Comparison of ENCODE assay signal across 21 cellular contexts in genomic region chr6:158328446-158328845, GRCh38. TPM values are rescaled to one million over a fixed set of nuclear protein-coding genes. Genes with fewer than 3 reads are reported as not detected.
A peak's percentile ranks its signal among the peaks of the same experiment; 100 is the strongest.
DNase-seq lines count a peak whose midpoint lies in the region; ATAC-seq and TF ChIP-seq lines count a peak whose summit lies in the region.
"Had no signal": no experiment of that assay in that cellular context is flagged by ENCODE, and none has a peak within 500 bp of the region (broad histone marks: within the 10 kb centered on the region; RNA-seq: fewer than 3 reads in every experiment).

No MANE protein-coding gene starts in this region.

- no peaks in the 10 kb centered on the region for H3K36me3 ChIP-seq in KMS-11 (ENCODE audit: insufficient read depth)
- H3K36me3 ChIP-seq: breast epithelium, vagina had no signal

- no peaks in the 10 kb centered on the region for H4K20me1 ChIP-seq in KMS-11 (ENCODE audit: insufficient read depth)

- peak overlapping the region; percentile 30; the same call in 1 of the 2 replicates for H3K4me2 ChIP-seq in KMS-11
- H3K4me2 ChIP-seq: smooth muscle cell had no signal

- no peak overlapping the region for H3K27ac ChIP-seq in KMS-11
- H3K27ac ChIP-seq: BLaER1 treated with 17β-estradiol and CSF1 and Interleukin-3, amounts not matched to agents 10 nM and 100 nM; breast epithelium; parathyroid adenoma; vagina had no signal

- ATAC-seq in HG03469 (IDR thresholded peaks at IDR 0.05; ENCODE audit: unreplicated experiment) (no peak), GM18858 (IDR thresholded peaks at IDR 0.05; ENCODE audit: unreplicated experiment) (no peak)
- no peak for ATAC-seq in effector memory CD8-positive, alpha-beta T cell (replicated peaks)
- ATAC-seq: activated CD4-positive, alpha-beta T cell treated with anti-CD3 and anti-CD28 coated beads for 36 hours; HCT116; Right ventricle myocardium inferior had no signal

- H3K27me3 ChIP-seq in KMS-11 (ENCODE audit: insufficient read depth, low read depth) = no peaks in the 10 kb centered on the region
- H3K27me3 ChIP-seq: BLaER1 treated with 17β-estradiol and CSF1 and Interleukin-3, amounts not matched to agents 10 nM and 100 nM; breast epithelium; vagina had no signal

- TF ChIP-seq CTCF in KMS-11 (conservative IDR thresholded peaks at IDR 0.05; ENCODE audit: low read depth, low read length) = no peak

- H3K79me2 ChIP-seq in KMS-11 (ENCODE audit: insufficient read depth, low read depth) = peaks cover 34% of the 10 kb centered on the region

- no peaks in the 10 kb centered on the region for H3K9me3 Mint-ChIP-seq in effector memory CD8-positive, alpha-beta T cell

- no peak overlapping the region for H2AFZ ChIP-seq in KMS-11 (ENCODE audit: low read depth)
- H2AFZ ChIP-seq: parathyroid adenoma had no signal

- no peak overlapping the region for H3K9ac ChIP-seq in KMS-11
- H3K9ac ChIP-seq: BLaER1 treated with 17β-estradiol and CSF1 and Interleukin-3, amounts not matched to agents 10 nM and 100 nM; parathyroid adenoma had no signal

- no peak overlapping the region for H3K4me3 Mint-ChIP-seq in effector memory CD8-positive, alpha-beta T cell
- H3K4me3 Mint-ChIP-seq: activated CD4-positive, alpha-beta T cell treated with anti-CD3 and anti-CD28 coated beads for 36 hours; activated naive CD8-positive, alpha-beta T cell; T-helper 1 cell treated with Interleukin-12 subunit alpha and Interleukin-12 subunit beta and Interleukin-4 antibody, amounts not matched to agents 30 μg/mL and 1 μg/mL, for 36 hours had no signal

- H3K36me3 Mint-ChIP-seq in effector memory CD8-positive, alpha-beta T cell (ENCODE audit: insufficient read depth) = peaks cover 3% of the 10 kb centered on the region

- H3K4me1 ChIP-seq in KMS-11 (ENCODE audit: low read depth, poor library complexity, severe bottlenecking) = peaks cover 55% of the 10 kb centered on the region
- H3K4me1 ChIP-seq: breast epithelium, parathyroid adenoma had no signal

- H3K4me3 ChIP-seq in KMS-11 (IDR thresholded peaks at IDR 0.05; ENCODE audit: insufficient read depth, low read depth, low read length) = no peak overlapping the region
- H3K4me3 ChIP-seq: BLaER1 treated with 17β-estradiol and CSF1 and Interleukin-3, amounts not matched to agents 10 nM and 100 nM; breast epithelium; smooth muscle cell; vagina had no signal

- DNase-seq in NCI-H510A (lab: John Stamatoyannopoulos, UW) = peak; percentile 32
- peak; percentile 45 for DNase-seq in iPS DF 19.7 (ENCODE audit: low read depth, low spot score)
- peak; percentile 19 for DNase-seq in renal cortical epithelial cell (ENCODE audit: low read depth)
- no peak for DNase-seq in effector memory CD8-positive, alpha-beta T cell
- DNase-seq: activated CD4-positive, alpha-beta T cell treated with anti-CD3 and anti-CD28 coated beads for 36 hours; activated T-cell treated with anti-CD3 and anti-CD28 coated beads for 4 hours; effector CD8-positive, alpha-beta T cell; NCI-H1048; stimulated activated naive CD4-positive, alpha-beta T cell treated with Interleukin-2 at 50 U/mL for 16 hours had no signal

- no peaks in the 10 kb centered on the region for H3K27me3 Mint-ChIP-seq in effector memory CD8-positive, alpha-beta T cell
- H3K27me3 Mint-ChIP-seq: activated CD4-positive, alpha-beta T cell treated with anti-CD3 and anti-CD28 coated beads for 36 hours; activated naive CD8-positive, alpha-beta T cell had no signal

- peak overlapping the region in 1 of 2 donors; percentile 14 for H3K27ac Mint-ChIP-seq in effector memory CD8-positive, alpha-beta T cell
- H3K27ac Mint-ChIP-seq: activated CD4-positive, alpha-beta T cell treated with anti-CD3 and anti-CD28 coated beads for 36 hours; activated naive CD8-positive, alpha-beta T cell; T-helper 1 cell treated with Interleukin-12 subunit alpha and Interleukin-12 subunit beta and Interleukin-4 antibody, amounts not matched to agents 30 μg/mL and 1 μg/mL, for 36 hours had no signal

- H3K4me1 Mint-ChIP-seq in effector memory CD8-positive, alpha-beta T cell (ENCODE audit: low read depth in 2 of 2) = peaks cover 25 to 43% of the 10 kb centered on the region in 2 donors

RNA-seq across cellular contexts. Expression of gene TULP4, which starts 16.2 kb away (rescaled TPM):
- total RNA-seq in renal cortical epithelial cell = 109 and 141 TPM in 2 replicates

Comparison
In these comparisons a context has a peak if more than half of its experiments do, and no peak if none do; other contexts are left out.
1. DNase-seq: peak in NCI-H510A (single experiment), iPS DF 19.7 (single experiment) and renal cortical epithelial cell (single experiment); none in effector memory CD8-positive, alpha-beta T cell (0 of 3).